8 cellular contexts compared by ENCODE assay signal in the genomic region with DNA sequence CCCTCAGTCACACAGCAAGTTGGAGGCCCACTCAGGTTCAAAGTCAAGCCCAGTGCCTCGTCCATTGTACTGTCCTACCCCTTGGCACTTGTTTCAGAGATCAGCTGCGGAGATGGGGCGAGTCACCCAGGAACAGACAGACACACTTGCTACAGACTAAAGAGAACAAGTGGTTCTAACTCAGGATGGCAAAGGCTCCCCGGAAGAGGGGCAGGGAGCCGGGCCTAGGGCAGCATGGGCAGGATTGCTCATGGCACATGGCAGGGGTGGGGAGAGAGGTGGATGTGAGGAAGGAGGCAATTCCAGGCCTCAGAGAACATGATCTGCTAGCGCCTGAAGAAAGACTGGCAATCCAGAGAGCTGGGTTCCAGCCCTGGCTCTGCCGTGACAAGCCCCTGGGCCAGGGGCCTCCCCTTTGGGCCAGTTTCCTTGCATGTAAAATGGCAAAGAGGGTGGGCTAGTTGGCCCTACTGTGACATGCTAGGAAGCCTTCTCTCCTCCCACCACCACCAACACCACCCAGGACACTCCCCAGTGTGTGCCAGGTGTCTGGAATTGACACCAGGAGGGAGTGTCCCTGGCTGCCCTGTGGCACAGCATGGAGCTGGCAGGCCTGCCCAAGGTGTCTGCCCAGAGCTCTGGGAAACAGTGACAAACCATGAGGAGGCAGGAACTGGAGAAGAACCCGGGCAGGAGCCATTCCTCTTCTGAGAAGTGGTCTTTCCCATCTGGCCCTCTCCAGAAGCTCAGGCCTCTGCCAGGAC. TPM values are rescaled to one million over a fixed set of nuclear protein-coding genes. Genes with fewer than 3 reads are reported as not detected.
A peak's percentile ranks its signal among the peaks of the same experiment; 100 is the strongest.
DNase-seq lines count a peak whose midpoint lies in the region; ATAC-seq, FAIRE-seq and TF ChIP-seq lines count a peak whose summit lies in the region.

No MANE protein-coding gene starts in this region.

- no peak for DNase-seq in activated CD4-positive, alpha-beta T cell treated with anti-CD3 and anti-CD28 coated beads, Interleukin-2, amount 10 ng/mL, durations not matched to agents 7 days and 5 days
- no peak for DNase-seq in activated CD4-positive, alpha-beta T cell treated with anti-CD3 and anti-CD28 coated beads for 4 hours
- peak; percentile 58 for DNase-seq in cerebellum (ENCODE audit: low spot score)
- DNase-seq in tibial artery = peak in 1 of 2 donors; percentile 84
- no peak for DNase-seq in frontal cortex (ENCODE audit: low spot score in 2 of 2)
- DNase-seq in RPMI8226 = no peak

- H3K4me1 Mint-ChIP-seq in activated CD4-positive, alpha-beta T cell treated with anti-CD3 and anti-CD28 coated beads, Interleukin-2, amount 10 ng/mL, durations not matched to agents 7 days and 5 days = peaks cover 27% of the 10 kb centered on the region

- no peak overlapping the region for H3K4me3 ChIP-seq in muscle layer of duodenum (ENCODE audit: low read depth in 1 of 2, low read length in 2 of 2)
- no peak overlapping the region for H3K4me3 ChIP-seq in tibial artery

- POLR2A ChIA-PET in activated CD4-positive, alpha-beta T cell treated with anti-CD3 and anti-CD28 coated beads, Interleukin-2, amount 10 ng/mL, durations not matched to agents 7 days and 5 days (lab: Charles Lee) = interaction anchor here (0.5 kb wide), 1 partner anchor 639 kb away, joined by 3 read pairs; no protein-coding TSS in a partner anchor

- no peaks in the 10 kb centered on the region for H3K9me3 Mint-ChIP-seq in activated CD4-positive, alpha-beta T cell treated with anti-CD3 and anti-CD28 coated beads, Interleukin-2, amount 10 ng/mL, durations not matched to agents 7 days and 5 days

- H3K27me3 ChIP-seq in muscle layer of duodenum (ENCODE audit: low read depth, low read length) = no peaks in the 10 kb centered on the region
- H3K27me3 ChIP-seq in tibial artery = no peaks in the 10 kb centered on the region

- ATAC-seq in HG02970 (IDR thresholded peaks at IDR 0.05; ENCODE audit: low FRiP score, unreplicated experiment) = no peak

- no peak for FAIRE-seq in frontal cortex (lab: Jason Lieb, UNC)

- H3K27ac Mint-ChIP-seq in activated CD4-positive, alpha-beta T cell treated with anti-CD3 and anti-CD28 coated beads, Interleukin-2, amount 10 ng/mL, durations not matched to agents 7 days and 5 days = peak overlapping the region; percentile 75

- TF ChIP-seq CTCF in tibial artery (IDR thresholded peaks at IDR 0.05) = no peak

- H3K9me3 ChIP-seq in muscle layer of duodenum (ENCODE audit: control insufficient read depth in 1 of 2, low read length in 2 of 2) (peaks cover 0 to 4% of the 10 kb centered on the region in 2 donors), tibial artery (peaks cover 0 to 9% (median 9%) of the 10 kb centered on the region in 3 donors)

- H3K27me3 Mint-ChIP-seq in activated CD4-positive, alpha-beta T cell treated with anti-CD3 and anti-CD28 coated beads, Interleukin-2, amount 10 ng/mL, durations not matched to agents 7 days and 5 days = no peaks in the 10 kb centered on the region

- CTCF ChIA-PET in activated CD4-positive, alpha-beta T cell treated with anti-CD3 and anti-CD28 coated beads, Interleukin-2, amount 10 ng/mL, durations not matched to agents 7 days and 5 days (lab: Charles Lee) = interaction anchor here (0.6 to 4.2 kb wide), 13 partner anchors 10 to 176 kb away, joined by 3 to 40 read pairs (median 4); no protein-coding TSS in a partner anchor

- H3K36me3 ChIP-seq in muscle layer of duodenum (ENCODE audit: control insufficient read depth in 1 of 2, insufficient read depth in 2 of 2, low read length in 2 of 2) (no peaks in the 10 kb centered on the region), tibial artery (no peaks in the 10 kb centered on the region)

- intact Hi-C loops in tibial artery (cut with DNase I; ENCODE audit: low total_unique reads) = loop anchor here (5.0 kb wide), 1 partner anchor 135 kb away; no protein-coding TSS in a partner anchor

- H3K27ac ChIP-seq in muscle layer of duodenum (ENCODE audit: low read length) = peak overlapping the region; percentile 8
- H3K27ac ChIP-seq in tibial artery = peak overlapping the region; percentile 80 to 85

- H3K4me3 Mint-ChIP-seq in activated CD4-positive, alpha-beta T cell treated with anti-CD3 and anti-CD28 coated beads, Interleukin-2, amount 10 ng/mL, durations not matched to agents 7 days and 5 days = no peak overlapping the region

- H3K4me1 ChIP-seq in muscle layer of duodenum (ENCODE audit: control insufficient read depth in 1 of 2, insufficient read depth in 2 of 2, low read length in 2 of 2) (peaks cover 0 to 5% of the 10 kb centered on the region in 2 donors), tibial artery (peaks cover 0 to 32% (median 17%) of the 10 kb centered on the region in 4 donors)

- peaks cover 2% of the 10 kb centered on the region for H3K36me3 Mint-ChIP-seq in activated CD4-positive, alpha-beta T cell treated with anti-CD3 and anti-CD28 coated beads, Interleukin-2, amount 10 ng/mL, durations not matched to agents 7 days and 5 days (ENCODE audit: low read depth)

RNA-seq across cellular contexts. Expression of a gene that starts 24.0 kb away (rescaled TPM):
- total RNA-seq in activated CD4-positive, alpha-beta T cell treated with anti-CD3 and anti-CD28 coated beads, Interleukin-2, amount 10 ng/mL, durations not matched to agents 7 days and 5 days = 10 to 100 TPM; 26.0 to 29.9 TPM
- 28.5 TPM for total RNA-seq in cerebellum
- 68.9 TPM for total RNA-seq in frontal cortex

RNA-seq across cellular contexts. Expression of a gene that starts 45.6 kb away (rescaled TPM):
- 10 to 100 TPM; 14.4 to 15.1 TPM for total RNA-seq in activated CD4-positive, alpha-beta T cell treated with anti-CD3 and anti-CD28 coated beads, Interleukin-2, amount 10 ng/mL, durations not matched to agents 7 days and 5 days
- total RNA-seq in cerebellum (40.9 TPM), frontal cortex (44.8 TPM)
